Comparison of ENCODE assay signal across 10 cellular contexts in the genomic region with DNA sequence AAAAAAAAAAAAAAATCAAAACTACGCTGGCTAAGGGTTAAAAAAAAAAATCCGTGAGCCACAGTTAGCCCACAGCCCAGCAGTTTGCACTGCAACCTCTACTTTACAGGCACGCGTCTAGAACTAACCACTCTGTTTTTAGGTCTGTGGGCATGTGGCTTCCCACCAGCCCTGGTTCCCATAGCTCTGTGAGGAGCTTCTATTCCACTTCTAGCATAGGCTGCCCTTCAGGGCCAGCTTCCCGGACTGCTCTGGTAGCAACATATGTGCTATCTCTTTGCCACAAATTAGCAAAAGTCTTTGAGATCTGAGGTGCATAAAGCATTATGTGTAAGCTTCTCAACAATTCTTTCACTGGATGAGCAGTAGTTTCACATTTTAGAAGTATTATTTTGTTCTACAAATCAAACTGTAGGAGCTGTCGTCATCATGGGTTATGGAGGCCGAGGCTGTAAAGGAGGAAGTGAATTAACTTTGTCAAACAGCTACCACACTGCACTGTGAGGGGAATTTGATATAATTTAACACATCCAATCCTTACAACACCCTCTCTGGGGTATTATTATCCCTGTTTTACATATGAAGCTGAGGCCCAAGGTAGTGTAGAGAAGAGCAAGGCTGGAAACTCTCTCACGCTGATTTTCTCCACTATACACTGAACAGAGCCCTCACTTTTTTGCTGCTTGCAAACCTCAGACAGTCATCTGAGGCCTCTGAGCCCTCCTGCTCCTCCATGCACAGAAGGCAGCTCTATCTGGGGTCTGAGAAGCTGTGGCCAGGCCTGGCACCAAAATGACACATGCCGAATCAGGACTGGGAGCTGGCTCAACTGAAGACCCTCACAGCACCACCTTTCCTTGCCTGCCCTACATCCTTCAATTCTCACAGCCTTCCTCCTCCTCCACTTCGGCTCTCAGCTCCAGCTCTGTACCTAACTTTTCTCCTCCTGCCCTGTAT. TPM values are rescaled to one million over a fixed set of nuclear protein-coding genes. Genes with fewer than 3 reads are reported as not detected.
DNase-seq lines count a peak whose midpoint lies in the region; ATAC-seq and TF ChIP-seq lines count a peak whose summit lies in the region.
"Had no signal": no experiment of that assay in that cellular context is flagged by ENCODE, and none has a peak within 500 bp of the region (broad histone marks: within the 10 kb centered on the region; RNA-seq: fewer than 3 reads in every experiment).

No MANE protein-coding gene starts in this region.

- no peak for TF ChIP-seq EP300 in SK-N-SH (IDR thresholded peaks at IDR 0.05; ENCODE audit: borderline replicate concordance in 1 of 2, low read depth in 1 of 2, low read length in 1 of 2)

- peak overlapping the region; percentile 75 for H3K4me3 Mint-ChIP-seq in T-helper 1 cell treated with Interleukin-12 subunit alpha and Interleukin-12 subunit beta and Interleukin-4 antibody, amounts not matched to agents 30 μg/mL and 1 μg/mL, for 36 hours
- H3K4me3 Mint-ChIP-seq in osteocyte (ENCODE audit: unreplicated experiment): no peak overlapping the region

- no peaks in the 10 kb centered on the region for H4K20me1 ChIP-seq in SK-N-SH (ENCODE audit: insufficient read depth)

- H3K9ac ChIP-seq in SK-N-SH: no peak overlapping the region

- H3K27ac ChIP-seq in SK-N-SH (ENCODE audit: low read depth in 2 of 2, low read length in 1 of 2): no peak overlapping the region
- H3K27ac ChIP-seq: SK-N-MC had no signal

- H3K4me3 ChIP-seq in SK-N-SH (ENCODE audit: low read depth in 2 of 2, low read length in 1 of 2): no peak overlapping the region
- no peak overlapping the region for H3K4me3 ChIP-seq in mucosa of descending colon
- H3K4me3 ChIP-seq: heart right ventricle, SK-N-MC had no signal

- H3K4me2 ChIP-seq in SK-N-SH: no peak overlapping the region

- DNase-seq in SK-N-SH (no peak), mucosa of descending colon (peak in 2 of 3 donors; percentile 26 to 37), NCI-H510A treated with DMSO at 0.1 percent for 48 hours (lab: John Stamatoyannopoulos, UW) (no peak), cortex of kidney (lab: John Stamatoyannopoulos, UW) (no peak), osteocyte (ENCODE audit: extremely low spot score, unreplicated experiment) (no peak)
- DNase-seq: heart right ventricle had no signal

- TF ChIP-seq RAD21 in SK-N-SH (IDR thresholded peaks at IDR 0.05; ENCODE audit: low read length): no peak

- CTCF ChIA-PET in SK-N-SH (lab: Yijun Ruan, JAX): interaction anchor here (1.0 to 1.8 kb wide), 5 partner anchors 8 to 185 kb away, joined by 3 to 4 read pairs (median 3); no protein-coding TSS in a partner anchor

- no peaks in the 10 kb centered on the region for H3K9me2 ChIP-seq in SK-N-SH

- POLR2A ChIA-PET in SK-N-SH (lab: Yijun Ruan, JAX): no interaction called here

- TF ChIP-seq CTCF in SK-N-SH (IDR thresholded peaks at IDR 0.05) (no peak), mucosa of descending colon (IDR thresholded peaks at IDR 0.05) (no peak), osteocyte (IDR thresholded peaks at IDR 0.05) (no peak)

- H3F3A ChIP-seq in SK-N-SH (replicated peaks; ENCODE audit: insufficient read depth): peaks cover 8% of the 10 kb centered on the region

- H3K79me2 ChIP-seq in SK-N-SH (ENCODE audit: insufficient read depth): no peaks in the 10 kb centered on the region

- no peaks in the 10 kb centered on the region for H3K27me3 ChIP-seq in SK-N-SH (ENCODE audit: insufficient read depth)
- H3K27me3 ChIP-seq: heart right ventricle had no signal

- no peak overlapping the region; the same call in 1 of the 2 replicates for H2AFZ ChIP-seq in SK-N-SH (ENCODE audit: low read depth)

- peaks cover 63% of the 10 kb centered on the region for H3K4me1 Mint-ChIP-seq in T-helper 1 cell treated with Interleukin-12 subunit alpha and Interleukin-12 subunit beta and Interleukin-4 antibody, amounts not matched to agents 30 μg/mL and 1 μg/mL, for 36 hours (ENCODE audit: low read depth)
- H3K4me1 Mint-ChIP-seq in osteocyte (ENCODE audit: unreplicated experiment): no peaks in the 10 kb centered on the region

- H3K27ac Mint-ChIP-seq in T-helper 1 cell treated with Interleukin-12 subunit alpha and Interleukin-12 subunit beta and Interleukin-4 antibody, amounts not matched to agents 30 μg/mL and 1 μg/mL, for 36 hours: peak overlapping the region; percentile 94
- H3K27ac Mint-ChIP-seq in osteocyte (ENCODE audit: unreplicated experiment): no peak overlapping the region

- intact Hi-C loops in mucosa of descending colon (cut with DNase I, micrococcal nuclease): no loop called here

- H3K27me3 Mint-ChIP-seq in T-helper 1 cell treated with Interleukin-12 subunit alpha and Interleukin-12 subunit beta and Interleukin-4 antibody, amounts not matched to agents 30 μg/mL and 1 μg/mL, for 36 hours (ENCODE audit: low read depth): no peaks in the 10 kb centered on the region
- peaks cover 2% of the 10 kb centered on the region for H3K27me3 Mint-ChIP-seq in osteocyte (ENCODE audit: unreplicated experiment)

- H3K9me3 Mint-ChIP-seq in T-helper 1 cell treated with Interleukin-12 subunit alpha and Interleukin-12 subunit beta and Interleukin-4 antibody, amounts not matched to agents 30 μg/mL and 1 μg/mL, for 36 hours: no peaks in the 10 kb centered on the region
- no peaks in the 10 kb centered on the region for H3K9me3 Mint-ChIP-seq in osteocyte (ENCODE audit: unreplicated experiment)

- H3K36me3 ChIP-seq in SK-N-SH (replicated peaks in 1 of 2; ENCODE audit: control insufficient read depth in 1 of 2, insufficient read depth in 2 of 2, low read length in 1 of 2) (peaks cover 6% of the 10 kb centered on the region in 2 experiments), mucosa of descending colon (ENCODE audit: low read depth) (no peaks in the 10 kb centered on the region)
- H3K36me3 ChIP-seq: heart right ventricle had no signal

- H3K9me3 ChIP-seq in SK-N-SH (no peaks in the 10 kb centered on the region), mucosa of descending colon (no peaks in the 10 kb centered on the region)
- H3K9me3 ChIP-seq: heart right ventricle had no signal

- H3K4me1 ChIP-seq in SK-N-SH (ENCODE audit: control insufficient read depth in 1 of 2, insufficient read depth in 2 of 2, low read depth in 1 of 2, low read length in 1 of 2): peaks cover 0 to 8% of the 10 kb centered on the region in 2 experiments; a peak in 2 of 4 replicates
- H3K4me1 ChIP-seq in mucosa of descending colon (ENCODE audit: low read depth): peaks cover 15% of the 10 kb centered on the region

- WGBS in SK-N-SH (ENCODE audit: low lambda C conversion rate): 88% methylated on average over 9 of the region's 10 CpGs

- ATAC-seq in SK-N-SH treated with all-trans-retinoic acid at 6 μM for 48 hours (peak; percentile 15), HG02870 (IDR thresholded peaks at IDR 0.05; ENCODE audit: unreplicated experiment) (peak; percentile 61), mucosa of descending colon (peak; percentile 50)

- peaks cover 7% of the 10 kb centered on the region for H3K36me3 Mint-ChIP-seq in T-helper 1 cell treated with Interleukin-12 subunit alpha and Interleukin-12 subunit beta and Interleukin-4 antibody, amounts not matched to agents 30 μg/mL and 1 μg/mL, for 36 hours (ENCODE audit: low read depth)
- no peaks in the 10 kb centered on the region for H3K36me3 Mint-ChIP-seq in osteocyte (ENCODE audit: unreplicated experiment)

TF ChIP-seq in SK-N-SH treated with all-trans-retinoic acid at 6 μM for 48 hours, 23 proteins besides CTCF, POLR2A, EP300 and RAD21:
- no peak for TF ChIP-seq TCF4 (CRISPR knock-in tag; IDR thresholded peaks at IDR 0.05; ENCODE audit: borderline replicate concordance)
- no peak for TF ChIP-seq ZNF70 (CRISPR knock-in tag; IDR thresholded peaks at IDR 0.05)
- no peak for TF ChIP-seq GLIS3 (CRISPR knock-in tag; IDR thresholded peaks at IDR 0.05)

TF ChIP-seq in SK-N-SH, 30 proteins besides CTCF, POLR2A, EP300 and RAD21 (continues in another document):
- TF ChIP-seq TEAD4 (IDR thresholded peaks at IDR 0.05; ENCODE audit: borderline replicate concordance, insufficient read depth) (no peak), RFX5 (IDR thresholded peaks at IDR 0.05; ENCODE audit: low read length) (no peak), FOSL2 (IDR thresholded peaks at IDR 0.05; ENCODE audit: borderline replicate concordance, low read depth) (no peak), POLR2AphosphoS5 (IDR thresholded peaks at IDR 0.05; ENCODE audit: low read depth, low read length) (no peak), SMC3 (IDR thresholded peaks at IDR 0.05; ENCODE audit: low read depth, low read length) (no peak)
- TF ChIP-seq, protein P1, sequence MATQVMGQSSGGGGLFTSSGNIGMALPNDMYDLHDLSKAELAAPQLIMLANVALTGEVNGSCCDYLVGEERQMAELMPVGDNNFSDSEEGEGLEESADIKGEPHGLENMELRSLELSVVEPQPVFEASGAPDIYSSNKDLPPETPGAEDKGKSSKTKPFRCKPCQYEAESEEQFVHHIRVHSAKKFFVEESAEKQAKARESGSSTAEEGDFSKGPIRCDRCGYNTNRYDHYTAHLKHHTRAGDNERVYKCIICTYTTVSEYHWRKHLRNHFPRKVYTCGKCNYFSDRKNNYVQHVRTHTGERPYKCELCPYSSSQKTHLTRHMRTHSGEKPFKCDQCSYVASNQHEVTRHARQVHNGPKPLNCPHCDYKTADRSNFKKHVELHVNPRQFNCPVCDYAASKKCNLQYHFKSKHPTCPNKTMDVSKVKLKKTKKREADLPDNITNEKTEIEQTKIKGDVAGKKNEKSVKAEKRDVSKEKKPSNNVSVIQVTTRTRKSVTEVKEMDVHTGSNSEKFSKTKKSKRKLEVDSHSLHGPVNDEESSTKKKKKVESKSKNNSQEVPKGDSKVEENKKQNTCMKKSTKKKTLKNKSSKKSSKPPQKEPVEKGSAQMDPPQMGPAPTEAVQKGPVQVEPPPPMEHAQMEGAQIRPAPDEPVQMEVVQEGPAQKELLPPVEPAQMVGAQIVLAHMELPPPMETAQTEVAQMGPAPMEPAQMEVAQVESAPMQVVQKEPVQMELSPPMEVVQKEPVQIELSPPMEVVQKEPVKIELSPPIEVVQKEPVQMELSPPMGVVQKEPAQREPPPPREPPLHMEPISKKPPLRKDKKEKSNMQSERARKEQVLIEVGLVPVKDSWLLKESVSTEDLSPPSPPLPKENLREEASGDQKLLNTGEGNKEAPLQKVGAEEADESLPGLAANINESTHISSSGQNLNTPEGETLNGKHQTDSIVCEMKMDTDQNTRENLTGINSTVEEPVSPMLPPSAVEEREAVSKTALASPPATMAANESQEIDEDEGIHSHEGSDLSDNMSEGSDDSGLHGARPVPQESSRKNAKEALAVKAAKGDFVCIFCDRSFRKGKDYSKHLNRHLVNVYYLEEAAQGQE (IDR thresholded peaks at IDR 0.05; ENCODE audit: low read depth, low read length): no peak

RNA-seq across cellular contexts. Expression of a gene that starts 35.3 kb away (rescaled TPM):
- 28.0 and 32.4 TPM in 2 replicates for polyA plus RNA-seq in SK-N-SH (2012; rRNA removed)
- 46.4 and 55.4 TPM in 2 replicates for polyA plus RNA-seq in SK-N-SH (2012; cell fraction: cytosol; rRNA removed)
- 11.4 and 19.7 TPM in 2 replicates for polyA plus RNA-seq in SK-N-SH (2012; cell fraction: nucleus; rRNA removed)
- 10 to 100 TPM; 45.1 to 74.2 (median 66.4) TPM for total RNA-seq in mucosa of descending colon
- total RNA-seq in osteocyte: 6.8 and 7.0 TPM in 2 replicates

Comparison
In these comparisons a context has a peak if more than half of its experiments do, and no peak if none do; other contexts are left out.
1. DNase-seq: peak in mucosa of descending colon (2 of 3); none in SK-N-SH (single experiment), NCI-H510A treated with DMSO at 0.1 percent for 48 hours (single experiment), cortex of kidney (single experiment) and osteocyte (single experiment).
2. Peak in every context shown above with its lines, with median percentiles within 50 percentile points of each other: ATAC-seq.